In genomic region chr2:119536707-119537106, GRCh38 we compare ENCODE assay signal across 30 cellular contexts. TPM values are rescaled to one million over a fixed set of nuclear protein-coding genes. Genes with fewer than 3 reads are reported as not detected.
"Had no signal": no experiment of that assay in that cellular context is flagged by ENCODE, and none has a peak within 500 bp of the region (broad histone marks: within the 10 kb centered on the region; RNA-seq: fewer than 3 reads in every experiment).

No MANE protein-coding gene starts in this region.

- H3K4me1 ChIP-seq: gastrocnemius medialis, parathyroid adenoma, psoas muscle, spleen, suprapubic skin, transverse colon, upper lobe of right lung, uterus had no signal

- H3K4me3 ChIP-seq: dorsolateral prefrontal cortex, gastrocnemius medialis, lung, mucosa of descending colon, psoas muscle, skin epidermis, spleen, suprapubic skin, transverse colon, upper lobe of right lung, uterus had no signal

- ATAC-seq: esophagus mucosa; gastrocnemius medialis; left lobe of liver; mucosa of descending colon; natural killer cell treated with Interleukin-12 subunit alpha and Interleukin-12 subunit beta and Interleukin-15 and Interleukin-18, amount 100 ng/mL, for 72 hours; psoas muscle; right cardiac atrium; stimulated activated naive B cell treated with anti-CD40 and anti-IgM and Interleukin-4, amounts not matched to agents 10 μg/mL and 1 μg/mL and 100 μg/mL, for 72 hours; upper lobe of right lung had no signal

- H3K27ac ChIP-seq: dorsolateral prefrontal cortex, epithelial cell of prostate, gastrocnemius medialis, neutrophil, parathyroid adenoma, psoas muscle, skin epidermis, spleen, suprapubic skin, transverse colon, upper lobe of right lung, uterus had no signal

- H3K79me2 ChIP-seq: parathyroid adenoma had no signal

- H2AFZ ChIP-seq: parathyroid adenoma had no signal

- FAIRE-seq: colon, kidney had no signal

- H3K9ac ChIP-seq: parathyroid adenoma had no signal

- H3K9me3 ChIP-seq: neutrophil, uterus had no signal

- H3K36me3 ChIP-seq: gastrocnemius medialis, neutrophil, spleen, suprapubic skin, transverse colon, upper lobe of right lung, uterus had no signal

- DNase-seq: dorsolateral prefrontal cortex; effector CD4-positive, alpha-beta T cell; foreskin fibroblast; gastrocnemius medialis; head of caudate nucleus; kidney; mucosa of descending colon; naive B cell; psoas muscle; right cardiac atrium; spleen; stimulated activated CD4-positive, alpha-beta T cell treated with anti-CD3 and anti-CD28 coated beads, Interleukin-15, amount 100 ng/mL, for 24 hours; stimulated activated CD4-positive, alpha-beta T cell treated with anti-CD3 and anti-CD28 coated beads, Interleukin-2, amount 100 ng/mL, for 48 hours; stimulated activated naive B cell treated with anti-CD40 and anti-IgM and Interleukin-4, amounts not matched to agents 10 μg/mL and 1 μg/mL and 100 μg/mL, for 72 hours; transverse colon; upper lobe of right lung; uterus had no signal

- H3K27me3 ChIP-seq: dorsolateral prefrontal cortex, gastrocnemius medialis, upper lobe of right lung, uterus had no signal

RNA-seq across cellular contexts. Expression of gene CFAP221, which starts 7.5 kb away (rescaled TPM):
- total RNA-seq: esophagus mucosa; gastrocnemius medialis; natural killer cell treated with Interleukin-12 subunit alpha and Interleukin-12 subunit beta and Interleukin-15 and Interleukin-18, amount 100 ng/mL, for 72 hours; transverse colon had no signal
- polyA plus RNA-seq: psoas muscle had no signal

RNA-seq across cellular contexts. Expression of gene SCTR, which starts 12.4 kb away (rescaled TPM):
- total RNA-seq: esophagus mucosa; gastrocnemius medialis; glomerular endothelial cell; natural killer cell treated with Interleukin-12 subunit alpha and Interleukin-12 subunit beta and Interleukin-15 and Interleukin-18, amount 100 ng/mL, for 72 hours; neural crest cell; omental fat pad; suprapubic skin; transverse colon; uterus had no signal
